Comparison of ENCODE assay signal across 24 cellular contexts in genomic region chr18:11027862-11028261, GRCh38.
DNase-seq lines count a peak whose midpoint lies in the region; ATAC-seq, FAIRE-seq and TF ChIP-seq lines count a peak whose summit lies in the region.
"Had no signal": no experiment of that assay in that cellular context is flagged by ENCODE, and none has a peak within 500 bp of the region (broad histone marks: within the 10 kb centered on the region; RNA-seq: fewer than 3 reads in every experiment).

No MANE protein-coding gene starts in this region.

- peak overlapping the region; percentile 59 for H4K8ac ChIP-seq in mesenchymal stem cell (ENCODE audit: low read length)

- H3K9me3 ChIP-seq in mesenchymal stem cell (ENCODE audit: control insufficient read depth, low read length) (no peaks in the 10 kb centered on the region), lower lobe of right lung (no peaks in the 10 kb centered on the region)
- H3K9me3 ChIP-seq: breast epithelium, SJCRH30, uterus had no signal

- H3K4ac ChIP-seq in mesenchymal stem cell (ENCODE audit: low read depth in 1 of 2, low read length in 2 of 2) = no peak overlapping the region

- H2BK120ac ChIP-seq in mesenchymal stem cell (ENCODE audit: low read depth, low read length) = no peak overlapping the region

- no peak overlapping the region for H3K14ac ChIP-seq in mesenchymal stem cell (ENCODE audit: low read length in 2 of 2)

- H2AK5ac ChIP-seq in mesenchymal stem cell (ENCODE audit: low read length, severe bottlenecking) = no peak overlapping the region

- H2BK12ac ChIP-seq in mesenchymal stem cell (ENCODE audit: low read length in 2 of 2) = peak overlapping the region in 1 of 2 experiments; percentile 8

- H2AFZ ChIP-seq in mesenchymal stem cell (ENCODE audit: low read depth, low read length) = no peak overlapping the region

- H3K9ac ChIP-seq in mesenchymal stem cell (ENCODE audit: low read length) = no peak overlapping the region

- no peaks in the 10 kb centered on the region for H3K4me1 ChIP-seq in mesenchymal stem cell (ENCODE audit: control insufficient read depth, insufficient read depth, low read depth, low read length)
- H3K4me1 ChIP-seq in lower lobe of right lung = no peaks in the 10 kb centered on the region
- H3K4me1 ChIP-seq: breast epithelium, SJCRH30, uterus had no signal

- H3K4me2 ChIP-seq in mesenchymal stem cell (ENCODE audit: low read length, poor library complexity, severe bottlenecking) = no peak overlapping the region

- H3K36me3 ChIP-seq in mesenchymal stem cell (ENCODE audit: control insufficient read depth in 1 of 2, insufficient read depth in 2 of 2, low read depth in 1 of 2, low read length in 2 of 2) = no peaks in the 10 kb centered on the region
- no peaks in the 10 kb centered on the region for H3K36me3 ChIP-seq in lower lobe of right lung
- H3K36me3 ChIP-seq: breast epithelium, SJCRH30, uterus had no signal

- H2BK5ac ChIP-seq in mesenchymal stem cell (ENCODE audit: low read depth, low read length, poor library complexity, severe bottlenecking) = no peak overlapping the region

- H3K23ac ChIP-seq in mesenchymal stem cell (ENCODE audit: low read length in 2 of 2) = no peak overlapping the region

- intact Hi-C loops in lower lobe of right lung (cut with DNase I) = no loop called here

- ATAC-seq in GM21576 (IDR thresholded peaks at IDR 0.05; ENCODE audit: unreplicated experiment) (peak; percentile 80), HG03558 (IDR thresholded peaks at IDR 0.05; ENCODE audit: extremely low read depth, unreplicated experiment) (peak; percentile 73), GM21528 (IDR thresholded peaks at IDR 0.05; ENCODE audit: low FRiP score, unreplicated experiment) (no peak), GM18907 (IDR thresholded peaks at IDR 0.05; ENCODE audit: unreplicated experiment) (no peak), lower lobe of right lung (no peak)
- ATAC-seq: activated naive CD8-positive, alpha-beta T cell treated with anti-CD3 and anti-CD28 coated beads, Interleukin-2, amount 50 U/mL, for 24 hours; PC-3 had no signal

- no peak overlapping the region for H3K18ac ChIP-seq in mesenchymal stem cell (ENCODE audit: low read depth in 1 of 2, low read length in 2 of 2)

- 94% methylated on average over 3 of the region's 4 CpGs for WGBS in mesenchymal stem cell

- H3K27ac ChIP-seq in mesenchymal stem cell (ENCODE audit: low read length, poor library complexity, severe bottlenecking) (no peak overlapping the region), lower lobe of right lung (no peak overlapping the region)
- H3K27ac ChIP-seq: breast epithelium, SJCRH30, uterus had no signal

- DNase-seq in GM18507 (ENCODE audit: extremely low spot score, insufficient read length, low read depth) (no peak), mesenchymal stem cell (no peak), lower lobe of right lung (no peak)
- DNase-seq: activated naive CD8-positive, alpha-beta T cell treated with anti-CD3 and anti-CD28 coated beads, Interleukin-2, amount 50 U/mL, for 24 hours; AML-193; cortex of kidney; EL; foreskin fibroblast; hypothalamus; Karpas-422; NCI-H1417; NCI-H69; PC-3; SJCRH30; small intestine; stimulated activated CD4-positive, alpha-beta T cell treated with anti-CD3 and anti-CD28 coated beads, Interleukin-4, amount 100 ng/mL, for 24 hours; T-helper 2 cell; uterus had no signal

- no peak overlapping the region for H2BK15ac ChIP-seq in mesenchymal stem cell (ENCODE audit: low read depth, poor library complexity, severe bottlenecking)

- no peak for TF ChIP-seq CTCF in lower lobe of right lung (IDR thresholded peaks at IDR 0.05)

- H3K4me3 ChIP-seq in mesenchymal stem cell (ENCODE audit: insufficient read depth in 1 of 2, low read depth in 1 of 2, low read length in 2 of 2) = no peak overlapping the region
- H3K4me3 ChIP-seq in lower lobe of right lung = no peak overlapping the region
- H3K4me3 ChIP-seq: breast epithelium, SJCRH30, uterus had no signal

- peak; percentile 18 for FAIRE-seq in GM18507 (lab: Jason Lieb, UNC)
- FAIRE-seq: keratinocyte, small intestine had no signal

- no peaks in the 10 kb centered on the region for H3K79me1 ChIP-seq in mesenchymal stem cell (replicated peaks; ENCODE audit: low read length, poor library complexity, severe bottlenecking)

- no peak overlapping the region for H4K91ac ChIP-seq in mesenchymal stem cell (ENCODE audit: low read length)

- H3K27me3 ChIP-seq in mesenchymal stem cell (ENCODE audit: control insufficient read depth in 1 of 2, insufficient read depth in 1 of 2, low read length in 2 of 2) (peaks cover 0 to 5% of the 10 kb centered on the region in 2 experiments), lower lobe of right lung (ENCODE audit: low read depth) (no peaks in the 10 kb centered on the region)
- H3K27me3 ChIP-seq: breast epithelium, SJCRH30, uterus had no signal

Comparison
In these comparisons a context has a peak if more than half of its experiments do, and no peak if none do; other contexts are left out.
1. ATAC-seq: peak in GM21576 (single experiment) and HG03558 (single experiment); none in GM21528 (single experiment), GM18907 (single experiment) and lower lobe of right lung (0 of 2).